Comparison of ENCODE assay signal across 1 cellular context in genomic region chr10:100481462-100482081, GRCh38.
A peak's percentile ranks its signal among the peaks of the same experiment; 100 is the strongest.
TF ChIP-seq lines count a peak whose summit lies in the region.

No MANE protein-coding gene starts in this region.

TF ChIP-seq in HepG2, 621 proteins besides CTCF, POLR2A, EP300 and RAD21 (continued from another document and continues in another):
- TF ChIP-seq ZNF687 (CRISPR knock-in tag; IDR thresholded peaks at IDR 0.05): no peak
- peak; percentile 100 for TF ChIP-seq RFX5 (IDR thresholded peaks at IDR 0.05; ENCODE audit: low read depth, low read length)
- TF ChIP-seq MIXL1 (CRISPR knock-in tag; IDR thresholded peaks at IDR 0.05): no peak
- no peak for TF ChIP-seq ARID5B (CRISPR knock-in tag; IDR thresholded peaks at IDR 0.05)
- TF ChIP-seq PHF21A (CRISPR knock-in tag; IDR thresholded peaks at IDR 0.05): no peak
- TF ChIP-seq HNRNPL (IDR thresholded peaks at IDR 0.05; ENCODE audit: low read depth, low read length): peak; percentile 96
- TF ChIP-seq NFYB (CRISPR knock-in tag; IDR thresholded peaks at IDR 0.05): peak; percentile 95
- TF ChIP-seq ZFX (CRISPR knock-in tag; IDR thresholded peaks at IDR 0.05; ENCODE audit: low read depth): no peak
- no peak for TF ChIP-seq ZNF770 (CRISPR knock-in tag; IDR thresholded peaks at IDR 0.05)
- TF ChIP-seq NFYC (CRISPR knock-in tag; IDR thresholded peaks at IDR 0.05): peak; percentile 89
- TF ChIP-seq MTERF4 (CRISPR knock-in tag; IDR thresholded peaks at IDR 0.05): no peak
- TF ChIP-seq RELA (CRISPR knock-in tag; IDR thresholded peaks at IDR 0.05): no peak
- no peak for TF ChIP-seq ZNF816 (CRISPR knock-in tag; IDR thresholded peaks at IDR 0.05; ENCODE audit: borderline replicate concordance)
- no peak for TF ChIP-seq MEIS2 (CRISPR knock-in tag; IDR thresholded peaks at IDR 0.05)
- no peak for TF ChIP-seq ZNF333 (CRISPR knock-in tag; IDR thresholded peaks at IDR 0.05; ENCODE audit: borderline replicate concordance)
- TF ChIP-seq HOXD1 (CRISPR knock-in tag; IDR thresholded peaks at IDR 0.05): no peak
- TF ChIP-seq ZFP37 (CRISPR knock-in tag; IDR thresholded peaks at IDR 0.05; ENCODE audit: borderline replicate concordance): no peak
- TF ChIP-seq ZNF891 (CRISPR knock-in tag; IDR thresholded peaks at IDR 0.05): no peak
- peak; percentile 100 for TF ChIP-seq RFXAP (CRISPR knock-in tag; IDR thresholded peaks at IDR 0.05; ENCODE audit: borderline replicate concordance)
- no peak for TF ChIP-seq MAZ (IDR thresholded peaks at IDR 0.05; ENCODE audit: borderline replicate concordance, low read depth, low read length)
- TF ChIP-seq MAZ (CRISPR knock-in tag; IDR thresholded peaks at IDR 0.05; ENCODE audit: low read depth): no peak
- peak; percentile 50; the same call in 1 of the 2 replicates for TF ChIP-seq HIC2 (CRISPR knock-in tag; IDR thresholded peaks at IDR 0.05; ENCODE audit: low read depth)
- TF ChIP-seq NFKB2 (CRISPR knock-in tag; IDR thresholded peaks at IDR 0.05; ENCODE audit: borderline replicate concordance): no peak
- no peak for TF ChIP-seq EEA1 (CRISPR knock-in tag; IDR thresholded peaks at IDR 0.05; ENCODE audit: borderline replicate concordance)
- TF ChIP-seq BHLHE40 (IDR thresholded peaks at IDR 0.05; ENCODE audit: low read length): peak; percentile 78
- TF ChIP-seq ZNF33A (CRISPR knock-in tag; IDR thresholded peaks at IDR 0.05; ENCODE audit: borderline replicate concordance): no peak
- TF ChIP-seq PCBP2 (optimal IDR thresholded peaks at IDR 0.05; ENCODE audit: low read depth, low read length, poor library complexity, severe bottlenecking): no peak
- TF ChIP-seq ZNF781 (CRISPR knock-in tag; IDR thresholded peaks at IDR 0.05; ENCODE audit: borderline replicate concordance, not compliant biosample characterization): peak; percentile 33
- TF ChIP-seq HNF4G (IDR thresholded peaks at IDR 0.05; ENCODE audit: borderline replicate concordance, low read depth, low read length): no peak
- no peak for TF ChIP-seq HNF4G (CRISPR knock-in tag; IDR thresholded peaks at IDR 0.05; ENCODE audit: borderline replicate concordance, low read depth)
- no peak for TF ChIP-seq EHMT2 (IDR thresholded peaks at IDR 0.05; ENCODE audit: borderline replicate concordance, low read depth, low read length)
- TF ChIP-seq RBAK (CRISPR knock-in tag; IDR thresholded peaks at IDR 0.05): no peak
- TF ChIP-seq YEATS2 (CRISPR knock-in tag; IDR thresholded peaks at IDR 0.05; ENCODE audit: borderline replicate concordance): no peak
- TF ChIP-seq ZNF274 (CRISPR knock-in tag; IDR thresholded peaks at IDR 0.05): no peak
- TF ChIP-seq GZF1 (CRISPR knock-in tag; IDR thresholded peaks at IDR 0.05): no peak
- peak; percentile 31; the same call in 1 of the 2 replicates for TF ChIP-seq TFDP2 (CRISPR knock-in tag; IDR thresholded peaks at IDR 0.05)
- TF ChIP-seq ZNF576 (CRISPR knock-in tag; IDR thresholded peaks at IDR 0.05): no peak
- no peak for TF ChIP-seq KAT7 (CRISPR knock-in tag; IDR thresholded peaks at IDR 0.05; ENCODE audit: borderline replicate concordance)
- TF ChIP-seq NFIB (CRISPR knock-in tag; IDR thresholded peaks at IDR 0.05; ENCODE audit: borderline replicate concordance): no peak
- TF ChIP-seq MXI1 (IDR thresholded peaks at IDR 0.05; ENCODE audit: borderline replicate concordance, low read depth, low read length): 0 out of 3 replicates have a peak, but pooled peaks have one; percentile 13
- no peak for TF ChIP-seq TBX3 (IDR thresholded peaks at IDR 0.05; ENCODE audit: borderline replicate concordance)
- no peak for TF ChIP-seq SALL2 (CRISPR knock-in tag; IDR thresholded peaks at IDR 0.05)
- TF ChIP-seq ZNF562 (CRISPR knock-in tag; IDR thresholded peaks at IDR 0.05; ENCODE audit: borderline replicate concordance): no peak
- TF ChIP-seq PAXIP1 (CRISPR knock-in tag; conservative IDR thresholded peaks at IDR 0.05): no peak
- no peak for TF ChIP-seq TMF1 (CRISPR knock-in tag; IDR thresholded peaks at IDR 0.05; ENCODE audit: low read depth)
- no peak for TF ChIP-seq SMAD1 (CRISPR knock-in tag; IDR thresholded peaks at IDR 0.05; ENCODE audit: borderline replicate concordance, low read depth)
- no peak for TF ChIP-seq ZBTB1 (CRISPR knock-in tag; IDR thresholded peaks at IDR 0.05; ENCODE audit: borderline replicate concordance)
- peak; percentile 90 for TF ChIP-seq CREB1 (IDR thresholded peaks at IDR 0.05)
- TF ChIP-seq CREB1 (CRISPR knock-in tag; IDR thresholded peaks at IDR 0.05): peak; percentile 98
- 0 out of 2 replicates have a peak, but pooled peaks have one; percentile 26 for TF ChIP-seq SAP130 (CRISPR knock-in tag; IDR thresholded peaks at IDR 0.05; ENCODE audit: low read depth)
- no peak for TF ChIP-seq ZNF501 (CRISPR knock-in tag; IDR thresholded peaks at IDR 0.05)
- no peak for TF ChIP-seq MZF1 (CRISPR knock-in tag; IDR thresholded peaks at IDR 0.05; ENCODE audit: borderline replicate concordance)
